Comparison of ENCODE assay signal across 2 cellular contexts in genomic region chr7:3235322-3235721, GRCh38.
A peak's percentile ranks its signal among the peaks of the same experiment; 100 is the strongest.
TF ChIP-seq lines count a peak whose summit lies in the region.

No MANE protein-coding gene starts in this region.

TF ChIP-seq in HepG2, 621 proteins besides CTCF, POLR2A, EP300 and RAD21 (continued from another document):
- TF ChIP-seq ZNF24 (IDR thresholded peaks at IDR 0.05), result no peak
- TF ChIP-seq ZSCAN20 (CRISPR knock-in tag; IDR thresholded peaks at IDR 0.05; ENCODE audit: borderline replicate concordance), result no peak
- no peak for TF ChIP-seq POGK (CRISPR knock-in tag; conservative IDR thresholded peaks at IDR 0.05)
- no peak for TF ChIP-seq SYNCRIP (IDR thresholded peaks at IDR 0.05; ENCODE audit: insufficient read depth, low read depth, low read length)
- TF ChIP-seq WIZ (CRISPR knock-in tag; IDR thresholded peaks at IDR 0.05), result no peak
- TF ChIP-seq ZNF414 (CRISPR knock-in tag; IDR thresholded peaks at IDR 0.05), result no peak
- TF ChIP-seq CBX2 (IDR thresholded peaks at IDR 0.05; ENCODE audit: low read depth, low read length), result no peak
- TF ChIP-seq CBX2 (CRISPR knock-in tag; IDR thresholded peaks at IDR 0.05; ENCODE audit: low read depth), result no peak
- no peak for TF ChIP-seq ZNF101 (CRISPR knock-in tag; IDR thresholded peaks at IDR 0.05; ENCODE audit: borderline replicate concordance, low read depth)
- TF ChIP-seq PPARG (CRISPR knock-in tag; conservative IDR thresholded peaks at IDR 0.05), result no peak
- no peak for TF ChIP-seq ZNF335 (CRISPR knock-in tag; IDR thresholded peaks at IDR 0.05)
- TF ChIP-seq BORCS8-MEF2B (CRISPR knock-in tag; IDR thresholded peaks at IDR 0.05), result no peak
- TF ChIP-seq FOXP1 (IDR thresholded peaks at IDR 0.05), result no peak
- no peak for TF ChIP-seq FOXP1 (CRISPR knock-in tag; IDR thresholded peaks at IDR 0.05)
- no peak for TF ChIP-seq MEIS2 (CRISPR knock-in tag; IDR thresholded peaks at IDR 0.05)
- no peak for TF ChIP-seq BRD4 (CRISPR knock-in tag; IDR thresholded peaks at IDR 0.05)
- 0 out of 2 replicates have a peak, but pooled peaks have one; percentile 13 for TF ChIP-seq FOXA1 (IDR thresholded peaks at IDR 0.05)
- TF ChIP-seq FOXA1 (CRISPR knock-in tag; IDR thresholded peaks at IDR 0.05), result no peak
- no peak for TF ChIP-seq GTF3A (CRISPR knock-in tag; conservative IDR thresholded peaks at IDR 0.05)
- 0 out of 2 replicates have a peak, but pooled peaks have one; percentile 60 for TF ChIP-seq PLRG1 (conservative IDR thresholded peaks at IDR 0.05)
- peak; percentile 56; the same call in 1 of the 2 replicates for TF ChIP-seq CREB1 (IDR thresholded peaks at IDR 0.05)
- TF ChIP-seq CREB1 (CRISPR knock-in tag; IDR thresholded peaks at IDR 0.05), result no peak
- TF ChIP-seq MTF1 (CRISPR knock-in tag; IDR thresholded peaks at IDR 0.05), result no peak

TF ChIP-seq in GM23338, 12 proteins besides CTCF, POLR2A, EP300 and RAD21:
- TF ChIP-seq ZNF331 (CRISPR knock-in tag; IDR thresholded peaks at IDR 0.05; ENCODE audit: low read depth), result no peak
